Comparison of ENCODE assay signal across 10 cellular contexts in the genomic region with DNA sequence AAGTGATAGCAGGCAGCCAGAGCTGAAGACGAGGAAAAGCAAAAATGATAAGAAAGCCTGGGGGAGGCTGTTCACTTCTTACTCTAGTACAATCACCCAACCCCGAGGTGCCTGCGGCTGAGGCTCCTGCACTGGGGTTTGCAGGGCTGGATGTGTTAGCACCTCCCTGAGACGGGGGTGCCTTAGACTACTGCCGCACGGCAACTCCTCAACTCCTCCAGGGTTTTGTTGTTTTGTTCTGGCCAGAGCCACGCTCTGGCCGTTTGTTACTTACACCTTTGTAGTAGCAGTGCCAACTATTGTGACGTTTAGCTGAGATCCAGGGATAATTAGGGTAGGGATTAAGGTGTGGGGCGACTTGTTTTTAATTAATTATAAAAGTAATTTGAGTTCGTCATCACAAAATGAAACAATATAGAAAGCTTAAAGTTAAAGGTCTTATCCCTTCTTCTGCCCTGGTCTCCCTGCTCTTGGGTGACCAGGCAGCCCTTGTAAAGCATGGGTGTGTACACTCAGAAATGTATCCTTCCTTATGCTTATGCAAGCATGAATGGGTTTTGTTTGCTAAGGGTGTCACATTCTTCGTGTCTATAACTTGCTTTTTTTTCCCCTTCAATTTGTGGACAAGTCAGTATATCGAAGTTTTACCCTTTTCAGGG. TPM values are rescaled to one million over a fixed set of nuclear protein-coding genes. Genes with fewer than 3 reads are reported as not detected.
A peak's percentile ranks its signal among the peaks of the same experiment; 100 is the strongest.
DNase-seq lines count a peak whose midpoint lies in the region; ATAC-seq, FAIRE-seq and TF ChIP-seq lines count a peak whose summit lies in the region.
"Had no signal": no experiment of that assay in that cellular context is flagged by ENCODE, and none has a peak within 500 bp of the region (broad histone marks: within the 10 kb centered on the region; RNA-seq: fewer than 3 reads in every experiment).

No MANE protein-coding gene starts in this region.

- peaks cover 29% of the 10 kb centered on the region for H3K4me1 ChIP-seq in mucosa of descending colon (ENCODE audit: low read depth)

- peaks cover 53% of the 10 kb centered on the region for H3K4me1 Mint-ChIP-seq in activated T-cell treated with anti-CD3 and anti-CD28 coated beads, Interleukin-2, amount 50 U/mL, for 24 hours (ENCODE audit: low read depth)
- H3K4me1 Mint-ChIP-seq in type B pancreatic cell (ENCODE audit: unreplicated experiment): peaks cover 53% of the 10 kb centered on the region

- FAIRE-seq in GM12892 (lab: Jason Lieb, UNC): no peak

- no peaks in the 10 kb centered on the region for H3K9me3 ChIP-seq in mucosa of descending colon

- no peaks in the 10 kb centered on the region for H3K9me3 Mint-ChIP-seq in activated T-cell treated with anti-CD3 and anti-CD28 coated beads, Interleukin-2, amount 50 U/mL, for 24 hours
- H3K9me3 Mint-ChIP-seq in type B pancreatic cell: no peaks in the 10 kb centered on the region

- H3K36me3 ChIP-seq in mucosa of descending colon (ENCODE audit: low read depth): no peaks in the 10 kb centered on the region

- intact Hi-C loops in mucosa of descending colon (cut with DNase I, micrococcal nuclease): no loop called here

- H3K27me3 Mint-ChIP-seq in activated T-cell treated with anti-CD3 and anti-CD28 coated beads, Interleukin-2, amount 50 U/mL, for 24 hours: no peaks in the 10 kb centered on the region
- no peaks in the 10 kb centered on the region for H3K27me3 Mint-ChIP-seq in type B pancreatic cell

- H3K4me3 ChIP-seq in mucosa of descending colon: no peak overlapping the region

- H3K4me3 Mint-ChIP-seq in activated T-cell treated with anti-CD3 and anti-CD28 coated beads, Interleukin-2, amount 50 U/mL, for 24 hours: peak overlapping the region; percentile 63
- peak overlapping the region; percentile 72 for H3K4me3 Mint-ChIP-seq in type B pancreatic cell

- TF ChIP-seq POLR2A in GM12892 (IDR thresholded peaks at IDR 0.05; ENCODE audit: low read depth, low read length): no peak

- ATAC-seq in mucosa of descending colon: peak; percentile 82

- DNase-seq in SIG-M5 treated with dmso at 0.1 percent for 504 hours (lab: John Stamatoyannopoulos, UW; ENCODE audit: unreplicated experiment) (peak; percentile 23), SIG-M5 (lab: John Stamatoyannopoulos, UW) (no peak), mucosa of descending colon (peak; percentile 64 to 76 (median 69)), type B pancreatic cell (ENCODE audit: extremely low spot score, unreplicated experiment) (no peak), GM12892 (ENCODE audit: insufficient read length) (no peak), NCI-H526 (lab: John Stamatoyannopoulos, UW) (no peak), NCI-H446 treated with DMSO at 0.1 percent for 48 hours (lab: John Stamatoyannopoulos, UW) (no peak)
- DNase-seq in activated T-cell treated with anti-CD3 and anti-CD28 coated beads, Interleukin-2, amount 50 U/mL, for 24 hours: peak; percentile 47
- DNase-seq: aorta had no signal

- peak overlapping the region; percentile 86 for H3K27ac Mint-ChIP-seq in activated T-cell treated with anti-CD3 and anti-CD28 coated beads, Interleukin-2, amount 50 U/mL, for 24 hours
- H3K27ac Mint-ChIP-seq in type B pancreatic cell: peak overlapping the region; percentile 91

- TF ChIP-seq CTCF in mucosa of descending colon (IDR thresholded peaks at IDR 0.05) (no peak), type B pancreatic cell (conservative IDR thresholded peaks at IDR 0.05) (no peak)

- H3K36me3 Mint-ChIP-seq in activated T-cell treated with anti-CD3 and anti-CD28 coated beads, Interleukin-2, amount 50 U/mL, for 24 hours (ENCODE audit: low read depth): no peaks in the 10 kb centered on the region
- H3K36me3 Mint-ChIP-seq in type B pancreatic cell: peaks cover 3% of the 10 kb centered on the region

RNA-seq across cellular contexts. Expression of a gene that starts 51.3 kb away (rescaled TPM):
- 100 to 1,000 TPM in 1 of 3 donors, 10 to 100 TPM in 2; 52.6 to 132 (median 67.2) TPM for total RNA-seq in mucosa of descending colon
- total RNA-seq in type B pancreatic cell (ENCODE audit: low replicate concordance): 0.69 and 1.8 TPM in 2 replicates
- not detected for polyA plus RNA-seq in GM12892 (2012; ENCODE audit: missing spikeins)
- total RNA-seq: A673 had no signal

Comparison
In these comparisons a context has a peak if more than half of its experiments do, and no peak if none do; other contexts are left out.
1. DNase-seq: peak in SIG-M5 treated with dmso at 0.1 percent for 504 hours (single experiment), activated T-cell treated with anti-CD3 and anti-CD28 coated beads, Interleukin-2, amount 50 U/mL, for 24 hours (single experiment) and mucosa of descending colon (3 of 3); none in SIG-M5 (single experiment), type B pancreatic cell (single experiment), GM12892 (single experiment), NCI-H526 (0 of 2) and NCI-H446 treated with DMSO at 0.1 percent for 48 hours (single experiment).
2. RNA of a gene that starts 51.3 kb away (total RNA-seq): 52.6 to 132 TPM in mucosa of descending colon; 0.69 to 1.8 TPM in type B pancreatic cell; every median in the first group is over 10 times any median in the second.